ENCODE assay signal across 1 cellular context in genomic region chr13:106709509-106709908, GRCh38.
TF ChIP-seq lines count a peak whose summit lies in the region.

No MANE protein-coding gene starts in this region.

TF ChIP-seq in GM23338, 12 proteins besides CTCF, POLR2A, EP300 and RAD21 (continued from another document):
- TF ChIP-seq, protein P1, sequence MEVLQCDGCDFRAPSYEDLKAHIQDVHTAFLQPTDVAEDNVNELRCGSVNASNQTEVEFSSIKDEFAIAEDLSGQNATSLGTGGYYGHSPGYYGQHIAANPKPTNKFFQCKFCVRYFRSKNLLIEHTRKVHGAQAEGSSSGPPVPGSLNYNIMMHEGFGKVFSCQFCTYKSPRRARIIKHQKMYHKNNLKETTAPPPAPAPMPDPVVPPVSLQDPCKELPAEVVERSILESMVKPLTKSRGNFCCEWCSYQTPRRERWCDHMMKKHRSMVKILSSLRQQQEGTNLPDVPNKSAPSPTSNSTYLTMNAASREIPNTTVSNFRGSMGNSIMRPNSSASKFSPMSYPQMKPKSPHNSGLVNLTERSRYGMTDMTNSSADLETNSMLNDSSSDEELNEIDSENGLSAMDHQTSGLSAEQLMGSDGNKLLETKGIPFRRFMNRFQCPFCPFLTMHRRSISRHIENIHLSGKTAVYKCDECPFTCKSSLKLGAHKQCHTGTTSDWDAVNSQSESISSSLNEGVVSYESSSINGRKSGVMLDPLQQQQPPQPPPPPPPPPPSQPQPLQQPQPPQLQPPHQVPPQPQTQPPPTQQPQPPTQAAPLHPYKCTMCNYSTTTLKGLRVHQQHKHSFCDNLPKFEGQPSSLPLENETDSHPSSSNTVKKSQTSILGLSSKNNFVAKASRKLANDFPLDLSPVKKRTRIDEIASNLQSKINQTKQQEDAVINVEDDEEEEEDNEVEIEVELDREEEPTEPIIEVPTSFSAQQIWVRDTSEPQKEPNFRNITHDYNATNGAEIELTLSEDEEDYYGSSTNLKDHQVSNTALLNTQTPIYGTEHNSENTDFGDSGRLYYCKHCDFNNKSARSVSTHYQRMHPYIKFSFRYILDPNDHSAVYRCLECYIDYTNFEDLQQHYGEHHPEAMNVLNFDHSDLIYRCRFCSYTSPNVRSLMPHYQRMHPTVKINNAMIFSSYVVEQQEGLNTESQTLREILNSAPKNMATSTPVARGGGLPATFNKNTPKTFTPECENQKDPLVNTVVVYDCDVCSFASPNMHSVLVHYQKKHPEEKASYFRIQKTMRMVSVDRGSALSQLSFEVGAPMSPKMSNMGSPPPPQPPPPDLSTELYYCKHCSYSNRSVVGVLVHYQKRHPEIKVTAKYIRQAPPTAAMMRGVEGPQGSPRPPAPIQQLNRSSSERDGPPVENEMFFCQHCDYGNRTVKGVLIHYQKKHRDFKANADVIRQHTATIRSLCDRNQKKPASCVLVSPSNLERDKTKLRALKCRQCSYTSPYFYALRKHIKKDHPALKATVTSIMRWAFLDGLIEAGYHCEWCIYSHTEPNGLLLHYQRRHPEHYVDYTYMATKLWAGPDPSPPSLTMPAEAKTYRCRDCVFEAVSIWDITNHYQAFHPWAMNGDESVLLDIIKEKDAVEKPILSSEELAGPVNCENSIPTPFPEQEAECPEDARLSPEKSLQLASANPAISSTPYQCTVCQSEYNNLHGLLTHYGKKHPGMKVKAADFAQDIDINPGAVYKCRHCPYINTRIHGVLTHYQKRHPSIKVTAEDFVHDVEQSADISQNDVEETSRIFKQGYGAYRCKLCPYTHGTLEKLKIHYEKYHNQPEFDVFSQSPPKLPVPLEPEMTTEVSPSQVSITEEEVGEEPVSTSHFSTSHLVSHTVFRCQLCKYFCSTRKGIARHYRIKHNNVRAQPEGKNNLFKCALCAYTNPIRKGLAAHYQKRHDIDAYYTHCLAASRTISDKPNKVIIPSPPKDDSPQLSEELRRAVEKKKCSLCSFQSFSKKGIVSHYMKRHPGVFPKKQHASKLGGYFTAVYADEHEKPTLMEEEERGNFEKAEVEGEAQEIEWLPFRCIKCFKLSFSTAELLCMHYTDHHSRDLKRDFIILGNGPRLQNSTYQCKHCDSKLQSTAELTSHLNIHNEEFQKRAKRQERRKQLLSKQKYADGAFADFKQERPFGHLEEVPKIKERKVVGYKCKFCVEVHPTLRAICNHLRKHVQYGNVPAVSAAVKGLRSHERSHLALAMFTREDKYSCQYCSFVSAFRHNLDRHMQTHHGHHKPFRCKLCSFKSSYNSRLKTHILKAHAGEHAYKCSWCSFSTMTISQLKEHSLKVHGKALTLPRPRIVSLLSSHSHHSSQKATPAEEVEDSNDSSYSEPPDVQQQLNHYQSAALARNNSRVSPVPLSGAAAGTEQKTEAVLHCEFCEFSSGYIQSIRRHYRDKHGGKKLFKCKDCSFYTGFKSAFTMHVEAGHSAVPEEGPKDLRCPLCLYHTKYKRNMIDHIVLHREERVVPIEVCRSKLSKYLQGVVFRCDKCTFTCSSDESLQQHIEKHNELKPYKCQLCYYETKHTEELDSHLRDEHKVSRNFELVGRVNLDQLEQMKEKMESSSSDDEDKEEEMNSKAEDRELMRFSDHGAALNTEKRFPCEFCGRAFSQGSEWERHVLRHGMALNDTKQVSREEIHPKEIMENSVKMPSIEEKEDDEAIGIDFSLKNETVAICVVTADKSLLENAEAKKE (CRISPR knock-in tag; IDR thresholded peaks at IDR 0.05): no peak
- TF ChIP-seq EZH2 (IDR thresholded peaks at IDR 0.05; ENCODE audit: low read depth, unreplicated experiment): no peak
- TF ChIP-seq EZH2phosphoT487 (IDR thresholded peaks at IDR 0.05; ENCODE audit: unreplicated experiment): no peak
- TF ChIP-seq ZNF114 (CRISPR knock-in tag; IDR thresholded peaks at IDR 0.05): no peak
- no peak for TF ChIP-seq STAT1 (IDR thresholded peaks at IDR 0.05; ENCODE audit: unreplicated experiment)
- no peak for TF ChIP-seq NANOG (IDR thresholded peaks at IDR 0.05; ENCODE audit: borderline replicate concordance)
- TF ChIP-seq JUNB (IDR thresholded peaks at IDR 0.05; ENCODE audit: unreplicated experiment): no peak
